Comparison of ENCODE assay signal across 17 cellular contexts in genomic region chr18:23479829-23480505, GRCh38. TPM values are rescaled to one million over a fixed set of nuclear protein-coding genes. Genes with fewer than 3 reads are reported as not detected.
DNase-seq lines count a peak whose midpoint lies in the region; ATAC-seq, FAIRE-seq and TF ChIP-seq lines count a peak whose summit lies in the region.
"Had no signal": no experiment of that assay in that cellular context is flagged by ENCODE, and none has a peak within 500 bp of the region (broad histone marks: within the 10 kb centered on the region; RNA-seq: fewer than 3 reads in every experiment).

No MANE protein-coding gene starts in this region.

- H3K4me1 Mint-ChIP-seq in effector memory CD8-positive, alpha-beta T cell (ENCODE audit: low read depth in 2 of 2), result no peaks in the 10 kb centered on the region
- no peaks in the 10 kb centered on the region for H3K4me1 Mint-ChIP-seq in natural killer cell

- intact Hi-C loops in natural killer cell (cut with micrococcal nuclease), result no loop called here

- peak; percentile 26 for ATAC-seq in effector memory CD8-positive, alpha-beta T cell (replicated peaks)
- ATAC-seq in natural killer cell, result no peak

- DNase-seq in CD1c-positive myeloid dendritic cell (ENCODE audit: extremely low spot score), result peak; percentile 59
- DNase-seq in GM19239 (ENCODE audit: insufficient read length, low spot score), result no peak
- peak; percentile 34 for DNase-seq in NB4 (ENCODE audit: low read depth)
- no peak for DNase-seq in effector memory CD8-positive, alpha-beta T cell
- DNase-seq in D721Med (ENCODE audit: insufficient read length, low spot score), result no peak
- DNase-seq in natural killer cell, result no peak
- DNase-seq in NCI-H1092 (lab: John Stamatoyannopoulos, UW), result no peak
- no peak for DNase-seq in RPMI8226
- DNase-seq: activated naive CD4-positive, alpha-beta T cell treated with anti-CD3 and anti-CD28 coated beads, Interleukin-2, amount 10 ng/mL, durations not matched to agents 7 days and 5 days; caudate nucleus; midbrain; NCI-H1105; stimulated activated CD4-positive, alpha-beta T cell treated with anti-CD3 and anti-CD28 coated beads, Interleukin-15, amount 100 ng/mL, for 24 hours; T1000 had no signal

- FAIRE-seq in GM19239 (lab: Jason Lieb, UNC) (peak; percentile 60), D721Med (lab: Jason Lieb, UNC) (no peak)
- FAIRE-seq: islet of Langerhans had no signal

- peaks cover 92% of the 10 kb centered on the region for H3K36me3 Mint-ChIP-seq in effector memory CD8-positive, alpha-beta T cell (ENCODE audit: insufficient read depth)
- H3K36me3 Mint-ChIP-seq in natural killer cell, result peaks cover 15% of the 10 kb centered on the region

- no peak overlapping the region for H3K4me3 ChIP-seq in NB4 (ENCODE audit: low read depth, low read length)
- H3K4me3 ChIP-seq: HAP-1 had no signal

- TF ChIP-seq CTCF in NB4 (IDR thresholded peaks at IDR 0.05; ENCODE audit: low read depth, low read length) (no peak), D721Med (IDR thresholded peaks at IDR 0.05; ENCODE audit: insufficient read depth, missing control alignments) (no peak), natural killer cell (IDR thresholded peaks at IDR 0.05) (no peak)

- H3K27ac Mint-ChIP-seq in effector memory CD8-positive, alpha-beta T cell, result peak overlapping the region in 1 of 2 donors; percentile 35
- H3K27ac Mint-ChIP-seq in natural killer cell, result peak overlapping the region in 1 of 2 donors; percentile 16
- H3K27ac Mint-ChIP-seq: activated naive CD4-positive, alpha-beta T cell treated with anti-CD3 and anti-CD28 coated beads, Interleukin-2, amount 10 ng/mL, durations not matched to agents 7 days and 5 days; type B pancreatic cell had no signal

- H3K27me3 Mint-ChIP-seq in effector memory CD8-positive, alpha-beta T cell, result no peaks in the 10 kb centered on the region
- H3K27me3 Mint-ChIP-seq in natural killer cell (ENCODE audit: low read depth in 2 of 2), result no peaks in the 10 kb centered on the region
- H3K27me3 Mint-ChIP-seq: activated naive CD4-positive, alpha-beta T cell treated with anti-CD3 and anti-CD28 coated beads, Interleukin-2, amount 10 ng/mL, durations not matched to agents 7 days and 5 days; type B pancreatic cell had no signal

- TF ChIP-seq POLR2A in NB4 (IDR thresholded peaks at IDR 0.05; ENCODE audit: extremely low read depth, insufficient read length), result no peak

- no peak overlapping the region for H3K4me3 Mint-ChIP-seq in effector memory CD8-positive, alpha-beta T cell
- H3K4me3 Mint-ChIP-seq in natural killer cell, result no peak overlapping the region
- H3K4me3 Mint-ChIP-seq: activated naive CD4-positive, alpha-beta T cell treated with anti-CD3 and anti-CD28 coated beads, Interleukin-2, amount 10 ng/mL, durations not matched to agents 7 days and 5 days; type B pancreatic cell had no signal

- H3K9me3 Mint-ChIP-seq in effector memory CD8-positive, alpha-beta T cell, result no peaks in the 10 kb centered on the region
- no peaks in the 10 kb centered on the region for H3K9me3 Mint-ChIP-seq in natural killer cell
- H3K9me3 Mint-ChIP-seq: activated naive CD4-positive, alpha-beta T cell treated with anti-CD3 and anti-CD28 coated beads, Interleukin-2, amount 10 ng/mL, durations not matched to agents 7 days and 5 days; type B pancreatic cell had no signal

RNA-seq across cellular contexts. Expression of gene RMC1, which starts 23.3 kb away (rescaled TPM):
- 10 to 100 TPM; 71.1 to 84.4 (median 77.2) TPM for total RNA-seq in natural killer cell

RNA-seq across cellular contexts. Expression of gene RIOK3, which starts 26.9 kb away (rescaled TPM):
- total RNA-seq in natural killer cell, result 100 to 1,000 TPM; 164 to 233 (median 182) TPM

Comparison
In these comparisons a context has a peak if more than half of its experiments do, and no peak if none do; other contexts are left out.
1. DNase-seq: peak in CD1c-positive myeloid dendritic cell (single experiment) and NB4 (single experiment); none in GM19239 (single experiment), effector memory CD8-positive, alpha-beta T cell (0 of 3), D721Med (single experiment), natural killer cell (single experiment), NCI-H1092 (single experiment) and RPMI8226 (single experiment).